ENCODE assay signal across 13 cellular contexts in genomic region chr3:29618395-29619291, GRCh38.
A peak's percentile ranks its signal among the peaks of the same experiment; 100 is the strongest.
DNase-seq lines count a peak whose midpoint lies in the region; ATAC-seq and TF ChIP-seq lines count a peak whose summit lies in the region.
"Had no signal": no experiment of that assay in that cellular context is flagged by ENCODE, and none has a peak within 500 bp of the region (broad histone marks: within the 10 kb centered on the region; RNA-seq: fewer than 3 reads in every experiment).

No MANE protein-coding gene starts in this region.

- TF ChIP-seq CTCF in NB4 (IDR thresholded peaks at IDR 0.05; ENCODE audit: low read depth, low read length), result no peak
- TF ChIP-seq CTCF in cardiac fibroblast (IDR thresholded peaks at IDR 0.05; ENCODE audit: low read depth, low read length), result no peak
- TF ChIP-seq CTCF in right atrium auricular region (IDR thresholded peaks at IDR 0.05), result no peak
- no peak for TF ChIP-seq CTCF in thoracic aorta (IDR thresholded peaks at IDR 0.05)

- no peak for ATAC-seq in thoracic aorta (ENCODE audit: insufficient number of reproducible peaks, low FRiP score, low read depth)
- ATAC-seq in GM21825 (IDR thresholded peaks at IDR 0.05; ENCODE audit: unreplicated experiment), result no peak
- ATAC-seq: stimulated activated effector memory CD8-positive, alpha-beta T cell treated with anti-CD3 and anti-CD28 coated beads, Interleukin-12 subunit alpha, Interleukin-12 subunit beta, amount 100 ng/mL, for 72 hours had no signal

- H3K9me3 ChIP-seq in right atrium auricular region (no peaks in the 10 kb centered on the region), thoracic aorta (no peaks in the 10 kb centered on the region)
- H3K9me3 ChIP-seq: prostate gland had no signal

- peaks cover 0 to 10% of the 10 kb centered on the region in 2 donors for H3K4me1 ChIP-seq in right atrium auricular region
- peaks cover 12 to 22% of the 10 kb centered on the region in 2 donors for H3K4me1 ChIP-seq in thoracic aorta (ENCODE audit: control insufficient read depth in 1 of 2, low read depth in 2 of 2)
- H3K4me1 ChIP-seq: prostate gland had no signal

- DNase-seq in NB4 (ENCODE audit: low read depth), result peak; percentile 14
- peak; percentile 36 to 70 for DNase-seq in cardiac fibroblast (ENCODE audit: low read depth in 2 of 2)
- DNase-seq in right atrium auricular region (ENCODE audit: low spot score), result no peak
- no peak for DNase-seq in thoracic aorta (ENCODE audit: low spot score)
- DNase-seq in NCI-H510A treated with DMSO at 0.1 percent for 48 hours (lab: John Stamatoyannopoulos, UW), result no peak
- DNase-seq in NCI-H187 treated with DMSO at 0.1 percent for 48 hours (lab: John Stamatoyannopoulos, UW), result no peak
- DNase-seq: activated naive CD4-positive, alpha-beta T cell treated with anti-CD3 and anti-CD28 coated beads for 36 hours; CD4-positive, alpha-beta memory T cell; NCI-H1930 had no signal

- H3K27me3 ChIP-seq in right atrium auricular region (no peaks in the 10 kb centered on the region), thoracic aorta (replicated peaks; ENCODE audit: insufficient read depth) (no peaks in the 10 kb centered on the region)

- H3K4me3 ChIP-seq in NB4 (ENCODE audit: low read depth, low read length) (no peak overlapping the region), cardiac fibroblast (replicated peaks in 1 of 2; ENCODE audit: low read depth in 2 of 2, low read length in 2 of 2) (no peak overlapping the region), right atrium auricular region (no peak overlapping the region), thoracic aorta (peak overlapping the region; percentile 44)
- H3K4me3 ChIP-seq: prostate gland had no signal

- H3K36me3 ChIP-seq in right atrium auricular region (no peaks in the 10 kb centered on the region), thoracic aorta (no peaks in the 10 kb centered on the region)
- H3K36me3 ChIP-seq: prostate gland had no signal

- H3K27ac ChIP-seq in right atrium auricular region (peak overlapping the region; percentile 6 to 57), thoracic aorta (peak overlapping the region; percentile 4 to 23)
- H3K27ac ChIP-seq: KMS-11, prostate gland had no signal

- no peak for TF ChIP-seq POLR2A in NB4 (IDR thresholded peaks at IDR 0.05; ENCODE audit: extremely low read depth, insufficient read length)

Comparison
In these comparisons a context has a peak if more than half of its experiments do, and no peak if none do; other contexts are left out.
1. DNase-seq: peak in NB4 (single experiment) and cardiac fibroblast (2 of 2); none in right atrium auricular region (single experiment), thoracic aorta (single experiment), NCI-H510A treated with DMSO at 0.1 percent for 48 hours (single experiment) and NCI-H187 treated with DMSO at 0.1 percent for 48 hours (single experiment).